Comparison of ENCODE assay signal across 18 cellular contexts in the genomic region with DNA sequence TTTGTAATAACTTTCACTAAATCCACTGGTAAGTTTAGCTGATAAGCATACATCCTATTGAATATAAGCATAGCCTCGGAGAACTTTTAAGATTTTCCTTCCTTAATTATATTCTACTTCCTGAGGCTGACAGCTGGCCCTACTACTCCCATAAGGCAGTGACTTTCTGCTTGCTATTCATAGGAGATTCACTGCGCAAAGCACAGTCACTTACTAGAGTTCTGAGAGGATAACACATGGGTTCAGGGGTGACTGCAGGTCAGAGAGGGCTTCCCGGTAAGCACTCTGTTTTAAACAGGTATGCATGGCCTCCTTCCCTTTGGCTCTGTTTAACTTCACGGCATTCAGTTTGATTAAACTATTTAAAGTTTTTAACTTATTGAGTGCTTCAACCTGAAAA.
DNase-seq lines count a peak whose midpoint lies in the region; ATAC-seq lines count a peak whose summit lies in the region.
"Had no signal": no experiment of that assay in that cellular context is flagged by ENCODE, and none has a peak within 500 bp of the region (broad histone marks: within the 10 kb centered on the region; RNA-seq: fewer than 3 reads in every experiment).

No MANE protein-coding gene starts in this region.

- H4K20me1 ChIP-seq in BLaER1 = no peaks in the 10 kb centered on the region

- no peaks in the 10 kb centered on the region for H3K27me3 ChIP-seq in BLaER1
- H3K27me3 ChIP-seq in SJCRH30 = no peaks in the 10 kb centered on the region
- no peaks in the 10 kb centered on the region for H3K27me3 ChIP-seq in mesenchymal stem cell (ENCODE audit: control insufficient read depth in 1 of 2, insufficient read depth in 1 of 2, low read length in 2 of 2)
- H3K27me3 ChIP-seq in naive thymus-derived CD4-positive, alpha-beta T cell (ENCODE audit: control insufficient read depth in 2 of 2, insufficient read depth in 2 of 2, low read length in 2 of 2) = no peaks in the 10 kb centered on the region

- POLR2A ChIA-PET in naive thymus-derived CD4-positive, alpha-beta T cell (lab: Charles Lee) = no interaction called here

- H2BK5ac ChIP-seq in mesenchymal stem cell (ENCODE audit: low read depth, low read length, poor library complexity, severe bottlenecking) = no peak overlapping the region

- DNase-seq in DMS 273 treated with DMSO at 0.1 percent for 48 hours (lab: John Stamatoyannopoulos, UW) (peak; percentile 80), SJCRH30 (peak; percentile 9 to 46), mesenchymal stem cell (no peak)
- no peak for DNase-seq in naive thymus-derived CD4-positive, alpha-beta T cell
- DNase-seq: Caco-2; CD4-positive, alpha-beta memory T cell; EL; KG1; NCI-H1092 treated with DMSO at 0.1 percent for 48 hours; NCI-H1436 treated with DMSO at 0.1 percent for 48 hours; NCI-H2029; NCI-H2227 treated with DMSO at 0.1 percent for 48 hours; NCI-H510A treated with DMSO at 0.1 percent for 48 hours; NCI-H748 treated with DMSO at 0.1 percent for 48 hours had no signal

- H3K4me2 ChIP-seq in BLaER1 (peak overlapping the region; percentile 53), mesenchymal stem cell (ENCODE audit: low read length, poor library complexity, severe bottlenecking) (no peak overlapping the region)

- ATAC-seq in naive thymus-derived CD4-positive, alpha-beta T cell = no peak
- no peak for ATAC-seq in HG02623 (IDR thresholded peaks at IDR 0.05; ENCODE audit: unreplicated experiment)
- no peak for ATAC-seq in HG03442 (IDR thresholded peaks at IDR 0.05; ENCODE audit: unreplicated experiment)

- H2BK120ac ChIP-seq in mesenchymal stem cell (ENCODE audit: low read depth, low read length) = no peak overlapping the region

- intact Hi-C loops in naive thymus-derived CD4-positive, alpha-beta T cell (cut with micrococcal nuclease) = loop anchor here in 1 of 2 donors (10.0 kb wide), 1 partner anchor 270 kb away; no protein-coding TSS in a partner anchor

- H3K4me1 ChIP-seq in BLaER1 (peaks cover 85% of the 10 kb centered on the region), SJCRH30 (peaks cover 28% of the 10 kb centered on the region), mesenchymal stem cell (ENCODE audit: control insufficient read depth, insufficient read depth, low read depth, low read length) (peaks cover 8% of the 10 kb centered on the region)
- H3K4me1 ChIP-seq in naive thymus-derived CD4-positive, alpha-beta T cell (ENCODE audit: control insufficient read depth in 2 of 2, insufficient read depth in 2 of 2, low read length in 2 of 2) = no peaks in the 10 kb centered on the region

- no peak overlapping the region for H2AK5ac ChIP-seq in mesenchymal stem cell (ENCODE audit: low read length, severe bottlenecking)

- H3K4ac ChIP-seq in mesenchymal stem cell (ENCODE audit: low read depth in 1 of 2, low read length in 2 of 2) = no peak overlapping the region

- H3K18ac ChIP-seq in mesenchymal stem cell (ENCODE audit: low read depth in 1 of 2, low read length in 2 of 2) = no peak overlapping the region

- no peak overlapping the region for H3K27ac Mint-ChIP-seq in naive thymus-derived CD4-positive, alpha-beta T cell

- H2BK15ac ChIP-seq in mesenchymal stem cell (ENCODE audit: low read depth, poor library complexity, severe bottlenecking) = no peak overlapping the region

- H3K9me3 Mint-ChIP-seq in naive thymus-derived CD4-positive, alpha-beta T cell = no peaks in the 10 kb centered on the region
- H3K9me3 Mint-ChIP-seq: CD4-positive, alpha-beta memory T cell had no signal

- H3K36me3 ChIP-seq in BLaER1 (peaks cover 10% of the 10 kb centered on the region), SJCRH30 (no peaks in the 10 kb centered on the region), mesenchymal stem cell (ENCODE audit: control insufficient read depth in 1 of 2, insufficient read depth in 2 of 2, low read depth in 1 of 2, low read length in 2 of 2) (peaks cover 3 to 26% of the 10 kb centered on the region in 2 experiments)
- peaks cover 0 to 18% (median 9%) of the 10 kb centered on the region in 3 experiments for H3K36me3 ChIP-seq in naive thymus-derived CD4-positive, alpha-beta T cell (ENCODE audit: control insufficient read depth in 2 of 3, insufficient read depth in 3 of 3, low read length in 3 of 3)

- no peak overlapping the region for H4K91ac ChIP-seq in mesenchymal stem cell (ENCODE audit: low read length)

- H3K9ac ChIP-seq in BLaER1 (no peak overlapping the region), mesenchymal stem cell (ENCODE audit: low read length) (no peak overlapping the region)

- H3K14ac ChIP-seq in mesenchymal stem cell (ENCODE audit: low read length in 2 of 2) = no peak overlapping the region

- no peak overlapping the region for H3K23ac ChIP-seq in mesenchymal stem cell (ENCODE audit: low read length in 2 of 2)

- H3K4me1 Mint-ChIP-seq in naive thymus-derived CD4-positive, alpha-beta T cell = peaks cover 0 to 7% (median 0%) of the 10 kb centered on the region in 7 donors
- H3K4me1 Mint-ChIP-seq: CD4-positive, alpha-beta memory T cell had no signal

- peaks cover 6% of the 10 kb centered on the region for H3K79me1 ChIP-seq in mesenchymal stem cell (replicated peaks; ENCODE audit: low read length, poor library complexity, severe bottlenecking)

- H3K9me3 ChIP-seq in BLaER1 = no peaks in the 10 kb centered on the region
- no peaks in the 10 kb centered on the region for H3K9me3 ChIP-seq in SJCRH30 (replicated peaks)
- no peaks in the 10 kb centered on the region for H3K9me3 ChIP-seq in mesenchymal stem cell (ENCODE audit: control insufficient read depth, low read length)
- H3K9me3 ChIP-seq in naive thymus-derived CD4-positive, alpha-beta T cell (ENCODE audit: control insufficient read depth in 2 of 3, low read length in 3 of 3) = no peaks in the 10 kb centered on the region
- H3K9me3 ChIP-seq: Caco-2 had no signal

- H3K36me3 Mint-ChIP-seq in naive thymus-derived CD4-positive, alpha-beta T cell = peaks cover 0 to 46% (median 29%) of the 10 kb centered on the region in 5 donors

- H3K27ac ChIP-seq in BLaER1 (0 out of 2 replicates have a peak overlapping the region, but pooled peaks have one; percentile 14), SJCRH30 (no peak overlapping the region), mesenchymal stem cell (ENCODE audit: low read length, poor library complexity, severe bottlenecking) (no peak overlapping the region)
- H3K27ac ChIP-seq in naive thymus-derived CD4-positive, alpha-beta T cell (ENCODE audit: low read depth, low read length) = no peak overlapping the region
- H3K27ac ChIP-seq: HL-60 had no signal

- no peaks in the 10 kb centered on the region for H3K27me3 Mint-ChIP-seq in naive thymus-derived CD4-positive, alpha-beta T cell
- H3K27me3 Mint-ChIP-seq: CD4-positive, alpha-beta memory T cell had no signal

- H4K8ac ChIP-seq in mesenchymal stem cell (ENCODE audit: low read length) = peak overlapping the region; percentile 41

- H2AFZ ChIP-seq in mesenchymal stem cell (ENCODE audit: low read depth, low read length) = no peak overlapping the region

- CTCF ChIA-PET in naive thymus-derived CD4-positive, alpha-beta T cell (lab: Charles Lee) = no interaction called here

- H2BK12ac ChIP-seq in mesenchymal stem cell (ENCODE audit: low read length in 2 of 2) = peak overlapping the region in 1 of 2 experiments; percentile 54

- 64% methylated on average over 3 of the region's 4 CpGs for WGBS in mesenchymal stem cell

- H3K4me3 Mint-ChIP-seq in naive thymus-derived CD4-positive, alpha-beta T cell = no peak overlapping the region
- H3K4me3 Mint-ChIP-seq: CD4-positive, alpha-beta memory T cell had no signal

- H3K4me3 ChIP-seq in BLaER1 (no peak overlapping the region), SJCRH30 (no peak overlapping the region), mesenchymal stem cell (ENCODE audit: insufficient read depth in 1 of 2, low read depth in 1 of 2, low read length in 2 of 2) (no peak overlapping the region)
- H3K4me3 ChIP-seq in naive thymus-derived CD4-positive, alpha-beta T cell (ENCODE audit: low read length) = no peak overlapping the region

Comparison
In these comparisons a context has a peak if more than half of its experiments do, and no peak if none do; other contexts are left out.
1. DNase-seq: peak in DMS 273 treated with DMSO at 0.1 percent for 48 hours (single experiment) and SJCRH30 (2 of 2); none in mesenchymal stem cell (single experiment) and naive thymus-derived CD4-positive, alpha-beta T cell (0 of 9).